Comparison of ENCODE assay signal across 19 cellular contexts in the genomic region with DNA sequence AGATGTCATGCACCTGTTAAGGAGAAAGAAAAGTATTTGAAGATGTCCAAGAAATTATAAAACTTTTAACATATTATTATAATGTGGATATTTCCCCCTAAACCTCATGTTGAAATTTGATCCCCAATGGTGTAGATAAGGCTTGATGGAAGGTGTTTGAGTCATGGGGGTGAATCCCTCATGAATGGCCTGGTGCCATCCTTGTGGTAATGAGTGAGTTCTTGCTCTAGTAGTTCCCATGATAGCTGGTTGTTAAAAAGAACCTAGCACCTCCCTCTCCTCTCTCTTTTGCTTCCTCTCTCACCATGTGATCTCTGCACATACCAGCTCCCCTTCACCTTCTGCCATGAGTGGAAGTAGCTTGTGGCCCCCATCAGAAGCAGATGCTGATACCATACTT.
"Had no signal": no experiment of that assay in that cellular context is flagged by ENCODE, and none has a peak within 500 bp of the region (broad histone marks: within the 10 kb centered on the region; RNA-seq: fewer than 3 reads in every experiment).

No MANE protein-coding gene starts in this region.

- H3K4me3 ChIP-seq: body of pancreas, PC-9 had no signal

- DNase-seq: activated CD4-positive, alpha-beta memory T cell treated with anti-CD3 and anti-CD28 coated beads for 36 hours; activated CD4-positive, alpha-beta T cell treated with anti-CD3 and anti-CD28 coated beads, Interleukin-2, amount 10 ng/mL, durations not matched to agents 7 days and 5 days; activated CD4-positive, CD25-positive, alpha-beta regulatory T cell; activated CD8-positive, alpha-beta memory T cell treated with anti-CD3 and anti-CD28 coated beads for 24 hours; activated effector memory CD4-positive, alpha-beta T cell treated with anti-CD3 and anti-CD28 coated beads, Interleukin-2, amount 50 U/mL, for 16 hours; activated naive CD4-positive, alpha-beta T cell treated with anti-CD3 and anti-CD28 coated beads for 36 hours; activated T-cell treated with anti-CD3 and anti-CD28 coated beads, Interleukin-2, amount 50 U/mL, for 4 hours; anterior cingulate cortex; body of pancreas; NCI-H1048; NCI-H1436; NCI-H1694 treated with DMSO at 0.1 percent for 48 hours; NCI-H2029 treated with DMSO at 0.1 percent for 48 hours; NCI-H446; NCI-H524; PC-9; SHP77 treated with DMSO at 0.1 percent for 48 hours; T-helper 17 cell; T-helper 9 cell had no signal

- ATAC-seq: activated T-cell treated with anti-CD3 and anti-CD28 coated beads, Interleukin-2, amount 50 U/mL, for 4 hours; body of pancreas; T-helper 17 cell had no signal
